Comparison of ENCODE assay signal across 10 cellular contexts in the genomic region with DNA sequence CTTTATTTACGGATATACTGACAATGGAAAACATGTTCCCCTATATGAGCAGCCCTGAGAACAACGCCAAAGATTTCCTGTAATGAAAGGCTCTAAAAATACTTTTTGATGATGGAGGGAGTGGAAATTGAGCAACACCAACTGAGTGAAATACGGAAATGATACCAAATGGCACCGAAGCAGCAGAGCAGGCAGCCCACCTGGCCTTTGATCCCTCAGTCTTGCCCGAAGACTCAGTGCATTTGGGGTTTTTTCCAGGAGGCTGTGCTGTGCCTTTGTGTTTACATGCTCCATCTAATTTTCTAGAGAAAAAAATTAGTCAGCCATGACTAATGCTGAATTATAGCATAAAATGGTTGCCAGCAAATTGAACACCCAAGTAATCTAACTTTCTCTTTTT.
DNase-seq lines count a peak whose midpoint lies in the region; ATAC-seq and TF ChIP-seq lines count a peak whose summit lies in the region.
"Had no signal": no experiment of that assay in that cellular context is flagged by ENCODE, and none has a peak within 500 bp of the region (broad histone marks: within the 10 kb centered on the region; RNA-seq: fewer than 3 reads in every experiment).

No MANE protein-coding gene starts in this region.

- no peaks in the 10 kb centered on the region for H3K27me3 Mint-ChIP-seq in MCF 10A (ENCODE audit: insufficient read depth, unreplicated experiment)

- no peak for TF ChIP-seq CTCF in MCF 10A (IDR thresholded peaks at IDR 0.05; ENCODE audit: unreplicated experiment)
- TF ChIP-seq CTCF in breast epithelium (IDR thresholded peaks at IDR 0.05) = no peak
- no peak for TF ChIP-seq CTCF in left ventricle myocardium inferior (IDR thresholded peaks at IDR 0.05; ENCODE audit: borderline replicate concordance)
- TF ChIP-seq CTCF in tibial nerve (IDR thresholded peaks at IDR 0.05) = no peak
- no peak for TF ChIP-seq CTCF in WERI-Rb-1 (IDR thresholded peaks at IDR 0.05; ENCODE audit: low read depth, low read length)

- peak; percentile 19 to 79 for TF ChIP-seq EP300 in tibial nerve (IDR thresholded peaks at IDR 0.05)

- POLR2A ChIA-PET in MCF 10A (lab: Yijun Ruan, JAX) = no interaction called here

- H3K27me3 ChIP-seq in breast epithelium (no peaks in the 10 kb centered on the region), left ventricle myocardium inferior (ENCODE audit: low read depth) (peaks cover 10% of the 10 kb centered on the region), tibial nerve (no peaks in the 10 kb centered on the region), WERI-Rb-1 (ENCODE audit: insufficient read depth, low read depth, severe bottlenecking) (no peaks in the 10 kb centered on the region)
- H3K27me3 ChIP-seq: pancreas, testis had no signal

- no peaks in the 10 kb centered on the region for H3K36me3 Mint-ChIP-seq in MCF 10A (ENCODE audit: insufficient read depth, unreplicated experiment)

- no peak overlapping the region for H3K27ac Mint-ChIP-seq in MCF 10A (ENCODE audit: low read depth, unreplicated experiment)

- H3K9me3 ChIP-seq in breast epithelium (no peaks in the 10 kb centered on the region), left ventricle myocardium inferior (replicated peaks) (no peaks in the 10 kb centered on the region), tibial nerve (no peaks in the 10 kb centered on the region), WERI-Rb-1 (ENCODE audit: severe bottlenecking) (no peaks in the 10 kb centered on the region)
- H3K9me3 ChIP-seq: pancreas, testis had no signal

- ATAC-seq in GM21576 (IDR thresholded peaks at IDR 0.05; ENCODE audit: unreplicated experiment) = no peak

- H3K4me3 Mint-ChIP-seq in MCF 10A (ENCODE audit: unreplicated experiment) = no peak overlapping the region

- H3K4me3 ChIP-seq in breast epithelium (no peak overlapping the region), left ventricle myocardium inferior (no peak overlapping the region), tibial nerve (no peak overlapping the region), WERI-Rb-1 (ENCODE audit: low read depth, low read length) (no peak overlapping the region)
- H3K4me3 ChIP-seq: pancreas, testis had no signal

- 77 to 89% methylated on average over 5 of the region's 5 CpGs for WGBS in tibial nerve, 2 donors

- H3K4me1 ChIP-seq in breast epithelium = no peaks in the 10 kb centered on the region
- no peaks in the 10 kb centered on the region for H3K4me1 ChIP-seq in left ventricle myocardium inferior
- no peaks in the 10 kb centered on the region for H3K4me1 ChIP-seq in tibial nerve
- H3K4me1 ChIP-seq: pancreas, testis had no signal

- H3K36me3 ChIP-seq in breast epithelium (no peaks in the 10 kb centered on the region), left ventricle myocardium inferior (no peaks in the 10 kb centered on the region), tibial nerve (no peaks in the 10 kb centered on the region), WERI-Rb-1 (no peaks in the 10 kb centered on the region)
- H3K36me3 ChIP-seq: pancreas had no signal

- intact Hi-C loops in MCF 10A (cut with micrococcal nuclease) = loop anchor here (1.0 to 5.0 kb wide), 2 partner anchors 46 to 174 kb away; no protein-coding TSS in a partner anchor
- intact Hi-C loops in breast epithelium (cut with DNase I; ENCODE audit: low total_unique reads) = no loop called here
- intact Hi-C loops in left ventricle myocardium inferior (cut with micrococcal nuclease) = no loop called here

- H3K9me3 Mint-ChIP-seq in MCF 10A (ENCODE audit: unreplicated experiment) = no peaks in the 10 kb centered on the region

- H3K27ac ChIP-seq in breast epithelium (peak overlapping the region in 1 of 2 donors; percentile 45), left ventricle myocardium inferior (replicated peaks) (peak overlapping the region; percentile 58), tibial nerve (peak overlapping the region in 2 of 4 donors; percentile 46 to 55), WERI-Rb-1 (no peak overlapping the region)
- H3K27ac ChIP-seq: pancreas, testis had no signal

- TF ChIP-seq POLR2A in breast epithelium (IDR thresholded peaks at IDR 0.05) (no peak), tibial nerve (IDR thresholded peaks at IDR 0.05) (no peak)

- BruUV-seq in MCF 10A (replicated peaks; lab: Mats Ljungman, UMichigan) = no TSS peak

- CTCF ChIA-PET in MCF 10A (lab: Yijun Ruan, JAX) = no interaction called here

- no peaks in the 10 kb centered on the region for H3K4me1 Mint-ChIP-seq in MCF 10A (ENCODE audit: insufficient read depth, unreplicated experiment)

- DNase-seq in MCF 10A (ENCODE audit: unreplicated experiment) = peak; percentile 30
- no peak for DNase-seq in breast epithelium (ENCODE audit: low spot score in 2 of 2)
- peak; percentile 8 for DNase-seq in T1000 (lab: John Stamatoyannopoulos, UW)
- no peak for DNase-seq in left ventricle myocardium inferior
- DNase-seq in tibial nerve (ENCODE audit: low spot score in 2 of 2) = peak in 1 of 2 donors; percentile 24
- no peak for DNase-seq in NCI-H187 treated with DMSO at 0.1 percent for 48 hours (lab: John Stamatoyannopoulos, UW)
- no peak for DNase-seq in WERI-Rb-1
- DNase-seq: pancreas had no signal

Comparison
In these comparisons a context has a peak if more than half of its experiments do, and no peak if none do; other contexts are left out.
1. DNase-seq: peak in MCF 10A (single experiment) and T1000 (single experiment); none in breast epithelium (0 of 2), left ventricle myocardium inferior (single experiment), NCI-H187 treated with DMSO at 0.1 percent for 48 hours (single experiment) and WERI-Rb-1 (single experiment).